Comparison of ENCODE assay signal across 8 cellular contexts in genomic region chr22:20504293-20504922, GRCh38. TPM values are rescaled to one million over a fixed set of nuclear protein-coding genes. Genes with fewer than 3 reads are reported as not detected.
A peak's percentile ranks its signal among the peaks of the same experiment; 100 is the strongest.
DNase-seq lines count a peak whose midpoint lies in the region; ATAC-seq and TF ChIP-seq lines count a peak whose summit lies in the region.
"Not testable (repeated sequence)": the region's sequence is repeated elsewhere in the genome, so short reads cannot be mapped to it uniquely, and the experiment has no call there.

No MANE protein-coding gene starts in this region.

- H3K9ac ChIP-seq in GM23248; SK-N-SH; skeletal muscle satellite cell (ENCODE audit: low read depth, low read length): not testable (repeated sequence)

- H2AFZ ChIP-seq in GM23248, result not testable (repeated sequence)
- 0 out of 2 replicates have a peak overlapping the region, but pooled peaks have one; percentile 23 for H2AFZ ChIP-seq in SK-N-SH (ENCODE audit: low read depth)

- H3K27ac Mint-ChIP-seq in brain, result peak overlapping the region in 3 of 5 experiments; percentile 29 to 50 (median 38)

- H3K36me3 ChIP-seq in GM23248 (ENCODE audit: low read depth); SK-N-SH (replicated peaks in 1 of 2; ENCODE audit: control insufficient read depth in 1 of 2, insufficient read depth in 2 of 2, low read length in 1 of 2); skeletal muscle satellite cell (ENCODE audit: insufficient read depth, low read length): not testable (repeated sequence)

- POLR2A ChIA-PET in SK-N-SH (lab: Yijun Ruan, JAX), result not testable (repeated sequence)

- H3K4me3 Mint-ChIP-seq in brain, result peak overlapping the region in 1 of 5 experiments; percentile 49

- in situ Hi-C loops in ACHN (cut with HindIII; ENCODE audit: low pct_ligation_motif_present, low pct_unique_long_range_greater_than_20kb, low sequenced_read_pairs); GM23248 (cut with MboI): not testable (repeated sequence)

- not testable (repeated sequence) for H3K27me3 ChIP-seq in GM23248 (replicated peaks; ENCODE audit: insufficient read depth); SK-N-SH (ENCODE audit: insufficient read depth); skeletal muscle satellite cell (ENCODE audit: control insufficient read depth, insufficient read depth, low read length)

- H4K20me1 ChIP-seq in GM23248 (ENCODE audit: insufficient read depth); SK-N-SH (ENCODE audit: insufficient read depth): not testable (repeated sequence)

- ATAC-seq in left colon, result peak; percentile 47

- not testable (repeated sequence) for TF ChIP-seq RAD21 in SK-N-SH (IDR thresholded peaks at IDR 0.05; ENCODE audit: low read length)

- H3K4me1 Mint-ChIP-seq in brain, result peaks cover 28% of the 10 kb centered on the region

- H3K4me1 ChIP-seq in GM23248 (ENCODE audit: insufficient read depth) (peaks cover 12% of the 10 kb centered on the region; the same call in 1 of the 2 replicates), SK-N-SH (ENCODE audit: control insufficient read depth in 1 of 2, insufficient read depth in 2 of 2, low read depth in 1 of 2, low read length in 1 of 2) (peaks cover 9 to 25% of the 10 kb centered on the region in 2 experiments; a peak in 3 of 4 replicates), skeletal muscle satellite cell (ENCODE audit: control insufficient read depth, insufficient read depth, low read length) (peaks cover 14% of the 10 kb centered on the region)

- H3K27me3 Mint-ChIP-seq in brain, result peaks cover 17% of the 10 kb centered on the region

- CTCF ChIA-PET in SK-N-SH (lab: Yijun Ruan, JAX), result interaction anchor here (1.3 kb wide), 1 partner anchor 33 kb away, joined by 3 read pairs; no protein-coding TSS in a partner anchor

- not testable (repeated sequence) for H3K4me3 ChIP-seq in GM23248; fibroblast of mammary gland (ENCODE audit: control insufficient read depth, low read depth, low read length); skeletal muscle satellite cell (ENCODE audit: low read length)
- 0 out of 4 replicates have a peak overlapping the region, but pooled peaks of 1 of the 2 experiments have one; percentile 14 for H3K4me3 ChIP-seq in SK-N-SH (ENCODE audit: low read depth in 2 of 2, low read length in 1 of 2)

- peaks cover 25% of the 10 kb centered on the region for H3K79me2 ChIP-seq in GM23248 (ENCODE audit: insufficient read depth)
- H3K79me2 ChIP-seq in SK-N-SH (ENCODE audit: insufficient read depth), result peaks cover 24% of the 10 kb centered on the region

- WGBS in GM23248 (ENCODE audit: low coverage in 1 of 2, low lambda C conversion rate in 2 of 2, missing lambda C conversion rate in 2 of 2), 2 experiments, result 78 to 81% methylated on average over 5 of the region's 5 CpGs
- WGBS in SK-N-SH (ENCODE audit: low lambda C conversion rate), result 55% methylated on average over 5 of the region's 5 CpGs

- peak in 1 of 2 experiments; percentile 45; a peak in 1 of 4 replicates for TF ChIP-seq EP300 in SK-N-SH (IDR thresholded peaks at IDR 0.05; ENCODE audit: borderline replicate concordance in 1 of 2, low read depth in 1 of 2, low read length in 1 of 2)

- not testable (repeated sequence) for H3K27ac ChIP-seq in GM23248
- H3K27ac ChIP-seq in SK-N-SH (ENCODE audit: low read depth in 2 of 2, low read length in 1 of 2), result peak overlapping the region; percentile 76 to 83

- H3K9me2 ChIP-seq in GM23248 (ENCODE audit: insufficient read depth); SK-N-SH: not testable (repeated sequence)

- intact Hi-C loops in left colon (cut with DNase I, micrococcal nuclease), result not testable (repeated sequence)

- not testable (repeated sequence) for TF ChIP-seq CTCF in SK-N-SH (IDR thresholded peaks at IDR 0.05); brain (conservative IDR thresholded peaks at IDR 0.05); fibroblast of mammary gland (conservative IDR thresholded peaks at IDR 0.05; ENCODE audit: control insufficient read depth, insufficient read depth, low read depth, low read length)

- DNase-seq in ACHN, result peak; percentile 80
- peak; percentile 83 for DNase-seq in GM23248
- peak; percentile 91 for DNase-seq in M059J (ENCODE audit: low read depth)
- not testable (repeated sequence) for DNase-seq in SK-N-SH
- DNase-seq in fibroblast of mammary gland (ENCODE audit: low read depth), result peak; percentile 62
- DNase-seq in left colon, result peak; percentile 51 to 64

- not testable (repeated sequence) for H3K4me2 ChIP-seq in GM23248 (ENCODE audit: unreplicated experiment)
- H3K4me2 ChIP-seq in SK-N-SH (peak overlapping the region; percentile 59), skeletal muscle satellite cell (ENCODE audit: low read length) (peak overlapping the region; percentile 22)

- not testable (repeated sequence) for H3K9me3 Mint-ChIP-seq in brain

- not testable (repeated sequence) for H3K9me3 ChIP-seq in GM23248 (ENCODE audit: low read depth); SK-N-SH; skeletal muscle satellite cell (replicated peaks; ENCODE audit: low read length)

- peaks cover 25% of the 10 kb centered on the region for H3K36me3 Mint-ChIP-seq in brain

- H3F3A ChIP-seq in GM23248 (ENCODE audit: insufficient read depth), result peaks cover 19% of the 10 kb centered on the region
- peaks cover 19% of the 10 kb centered on the region for H3F3A ChIP-seq in SK-N-SH (replicated peaks; ENCODE audit: insufficient read depth)

TF ChIP-seq in SK-N-SH, 30 proteins besides CTCF, POLR2A, EP300 and RAD21:
- TF ChIP-seq FOSL2 (IDR thresholded peaks at IDR 0.05; ENCODE audit: borderline replicate concordance, low read depth), result peak; percentile 68; the same call in 1 of the 2 replicates
- peak; percentile 78; the same call in 1 of the 2 replicates for TF ChIP-seq JUND (IDR thresholded peaks at IDR 0.05)
- peak; percentile 94 for TF ChIP-seq NFIC (IDR thresholded peaks at IDR 0.05; ENCODE audit: borderline replicate concordance)
- peak; percentile 46 for TF ChIP-seq TCF12 (IDR thresholded peaks at IDR 0.05)
- peak; percentile 81 for TF ChIP-seq PBX3 (IDR thresholded peaks at IDR 0.05)

RNA-seq across cellular contexts. Expression of gene MED15, which starts 3.0 kb away (rescaled TPM):
- total RNA-seq in GM23248 (2014; rRNA removed; shearing (Covaris generic)), result 40.0 and 40.2 TPM in 2 replicates
- polyA plus RNA-seq in GM23248 (2016; fragmentation: Nextera tagmentation; extraction: Ambion mirVana) (69.4 and 69.7 TPM in 2 replicates), SK-N-SH (2012; rRNA removed) (36.0 and 45.1 TPM in 2 replicates), brain (ENCODE audit: insufficient read depth, low read depth, low replicate concordance) (50.1 TPM)
- 22.3 and 27.9 TPM in 2 replicates for total RNA-seq in M059J (2014; rRNA removed; shearing (Covaris generic))
- polyA plus RNA-seq in SK-N-SH (2012; cell fraction: cytosol; rRNA removed), result 20.6 and 30.1 TPM in 2 replicates
- polyA plus RNA-seq in SK-N-SH (2012; cell fraction: nucleus; rRNA removed), result 186 and 205 TPM in 2 replicates
- 10 to 100 TPM; 85.3 to 91.2 TPM for total RNA-seq in left colon
- total RNA-seq in skeletal muscle satellite cell (2012; rRNA removed), result 43.3 and 49.1 TPM in 2 replicates

RNA-seq across cellular contexts. Expression of gene KLHL22, which starts 8.8 kb away (rescaled TPM):
- total RNA-seq in GM23248 (2014; rRNA removed; shearing (Covaris generic)), result 37.7 and 41.3 TPM in 2 replicates
- polyA plus RNA-seq in GM23248 (2016; fragmentation: Nextera tagmentation; extraction: Ambion mirVana) (19.0 and 20.0 TPM in 2 replicates), SK-N-SH (2012; rRNA removed) (26.5 and 29.8 TPM in 2 replicates), brain (ENCODE audit: insufficient read depth, low read depth, low replicate concordance) (37.0 TPM)
- 17.5 and 21.2 TPM in 2 replicates for total RNA-seq in M059J (2014; rRNA removed; shearing (Covaris generic))
- polyA plus RNA-seq in SK-N-SH (2012; cell fraction: cytosol; rRNA removed), result 9.3 and 17.3 TPM in 2 replicates
- polyA plus RNA-seq in SK-N-SH (2012; cell fraction: nucleus; rRNA removed), result 56.9 and 66.8 TPM in 2 replicates
- 10 to 100 TPM; 12.3 to 14.2 TPM for total RNA-seq in left colon
- total RNA-seq in skeletal muscle satellite cell (2012; rRNA removed), result 14.7 and 18.1 TPM in 2 replicates
